ENCODE assay signal across 14 cellular contexts in genomic region chr12:68454855-68455254, GRCh38.
A peak's percentile ranks its signal among the peaks of the same experiment; 100 is the strongest.
DNase-seq lines count a peak whose midpoint lies in the region; ATAC-seq, FAIRE-seq and TF ChIP-seq lines count a peak whose summit lies in the region.
"Had no signal": no experiment of that assay in that cellular context is flagged by ENCODE, and none has a peak within 500 bp of the region (broad histone marks: within the 10 kb centered on the region; RNA-seq: fewer than 3 reads in every experiment).

No MANE protein-coding gene starts in this region.

- H3K4me2 ChIP-seq in BLaER1 treated with 17β-estradiol and CSF1 and Interleukin-3, amounts not matched to agents 10 nM and 100 nM = peak overlapping the region; percentile 81 to 95 (median 86)

- TF ChIP-seq CTCF in kidney (IDR thresholded peaks at IDR 0.05; ENCODE audit: borderline replicate concordance, extremely low read depth, insufficient read depth) = no peak

- H3K27me3 ChIP-seq in BLaER1 treated with 17β-estradiol and CSF1 and Interleukin-3, amounts not matched to agents 10 nM and 100 nM = no peaks in the 10 kb centered on the region
- H3K27me3 ChIP-seq: ascending aorta, right lobe of liver had no signal

- H4K20me1 ChIP-seq in BLaER1 treated with 17β-estradiol and CSF1 and Interleukin-3, amounts not matched to agents 10 nM and 100 nM = no peaks in the 10 kb centered on the region

- peaks cover 0 to 18% (median 12%) of the 10 kb centered on the region in 11 experiments; a peak in 17 of 22 replicates for H3K9me3 ChIP-seq in BLaER1 treated with 17β-estradiol and CSF1 and Interleukin-3, amounts not matched to agents 10 nM and 100 nM (replicated peaks in 1 of 11)
- no peaks in the 10 kb centered on the region for H3K9me3 ChIP-seq in kidney (ENCODE audit: control insufficient read depth in 1 of 2, low read length in 2 of 2)
- H3K9me3 ChIP-seq: ascending aorta, HAP-1, right lobe of liver had no signal

- intact Hi-C loops in kidney (cut with DNase I) = no loop called here

- peak overlapping the region; percentile 59 to 78 (median 73) for H3K27ac ChIP-seq in BLaER1 treated with 17β-estradiol and CSF1 and Interleukin-3, amounts not matched to agents 10 nM and 100 nM
- peak overlapping the region; percentile 15 to 61 for H3K27ac ChIP-seq in kidney (ENCODE audit: low read depth in 2 of 2, low read length in 2 of 2)
- H3K27ac ChIP-seq: ascending aorta, right lobe of liver had no signal

- no peak for ATAC-seq in GM18861 (IDR thresholded peaks at IDR 0.05; ENCODE audit: unreplicated experiment)
- ATAC-seq: SK-N-SH treated with all-trans-retinoic acid at 6 μM for 48 hours had no signal

- peak overlapping the region in 3 of 10 experiments; percentile 9 to 24 (median 19); a peak in 3 of 20 replicates for H3K4me3 ChIP-seq in BLaER1 treated with 17β-estradiol and CSF1 and Interleukin-3, amounts not matched to agents 10 nM and 100 nM
- H3K4me3 ChIP-seq in kidney (ENCODE audit: low read length in 2 of 2) = no peak overlapping the region
- H3K4me3 ChIP-seq: ascending aorta, HAP-1, right lobe of liver had no signal

- H3K9ac ChIP-seq in BLaER1 treated with 17β-estradiol and CSF1 and Interleukin-3, amounts not matched to agents 10 nM and 100 nM = peak overlapping the region in 9 of 11 experiments; percentile 11 to 67 (median 43); a peak in 9 of 22 replicates
- H3K9ac ChIP-seq in kidney (ENCODE audit: low read length in 2 of 2) = no peak overlapping the region

- no peaks in the 10 kb centered on the region for H3K36me3 ChIP-seq in BLaER1 treated with 17β-estradiol and CSF1 and Interleukin-3, amounts not matched to agents 10 nM and 100 nM
- no peaks in the 10 kb centered on the region for H3K36me3 ChIP-seq in kidney (ENCODE audit: control insufficient read depth in 1 of 2, insufficient read depth in 2 of 2, low read length in 2 of 2)
- H3K36me3 ChIP-seq: ascending aorta, HAP-1, right lobe of liver had no signal

- no peak for FAIRE-seq in kidney (lab: Jason Lieb, UNC)

- DNase-seq in DMS53 treated with DMSO at 0.1 percent for 48 hours (lab: John Stamatoyannopoulos, UW; ENCODE audit: unreplicated experiment) (peak; percentile 45), OCI-M1 (lab: John Stamatoyannopoulos, UW) (peak; percentile 10), kidney (no peak), NCI-H1930 (lab: John Stamatoyannopoulos, UW) (no peak), AG20443 (ENCODE audit: low spot score) (no peak), HuH-7.5 (ENCODE audit: low spot score) (no peak)
- DNase-seq: activated CD4-positive, alpha-beta T cell treated with anti-CD3 and anti-CD28 coated beads, Interleukin-2, amount 50 U/mL, for 1 hour; NCI-H345; right lobe of liver had no signal

- H3K4me1 ChIP-seq in BLaER1 treated with 17β-estradiol and CSF1 and Interleukin-3, amounts not matched to agents 10 nM and 100 nM = peaks cover 65 to 76% (median 70%) of the 10 kb centered on the region in 10 experiments
- H3K4me1 ChIP-seq in kidney (ENCODE audit: control insufficient read depth in 1 of 2, insufficient read depth in 1 of 2, low read depth in 1 of 2, low read length in 2 of 2) = peaks cover 0 to 9% of the 10 kb centered on the region in 2 donors
- H3K4me1 ChIP-seq: HAP-1 had no signal

Comparison
In these comparisons a context has a peak if more than half of its experiments do, and no peak if none do; other contexts are left out.
1. H3K9ac ChIP-seq: peak in BLaER1 treated with 17β-estradiol and CSF1 and Interleukin-3, amounts not matched to agents 10 nM and 100 nM (9 of 11); none in kidney (0 of 2).
2. DNase-seq: peak in DMS53 treated with DMSO at 0.1 percent for 48 hours (single experiment) and OCI-M1 (single experiment); none in kidney (single experiment), NCI-H1930 (0 of 2), AG20443 (single experiment) and HuH-7.5 (single experiment).